1 cellular context compared by ENCODE assay signal in genomic region chr6:34237722-34238506, GRCh38.
TF ChIP-seq lines count a peak whose summit lies in the region.

No MANE protein-coding gene starts in this region.

TF ChIP-seq in K562, 482 proteins besides CTCF, POLR2A, EP300 and RAD21 (continued from another document and continues in another):
- TF ChIP-seq KAT2B (IDR thresholded peaks at IDR 0.05; ENCODE audit: low read depth, low read length) (no peak), HMGN3 (IDR thresholded peaks at IDR 0.05; ENCODE audit: borderline replicate concordance, extremely low read depth, insufficient read length, low read depth, low read length) (peak; percentile 83), SMARCA4 (IDR thresholded peaks at IDR 0.05) (no peak), STAT5B (CRISPR knock-in tag; IDR thresholded peaks at IDR 0.05) (no peak), ZNF707 (CRISPR knock-in tag; conservative IDR thresholded peaks at IDR 0.05) (no peak), RBM34 (IDR thresholded peaks at IDR 0.05; ENCODE audit: borderline replicate concordance, insufficient read depth, low read length) (no peak), SRF (CRISPR knock-in tag; IDR thresholded peaks at IDR 0.05) (no peak), NR2C1 (IDR thresholded peaks at IDR 0.05) (no peak), NR2C1 (tag; IDR thresholded peaks at IDR 0.05) (no peak), TSHZ1 (CRISPR knock-in tag; IDR thresholded peaks at IDR 0.05) (no peak), CHCHD3 (CRISPR knock-in tag; IDR thresholded peaks at IDR 0.05) (no peak), XRCC4 (IDR thresholded peaks at IDR 0.05; ENCODE audit: extremely low read depth, insufficient read depth, insufficient read length) (no peak), ZNF239 (CRISPR knock-in tag; IDR thresholded peaks at IDR 0.05) (no peak), PCBP2 (IDR thresholded peaks at IDR 0.05; ENCODE audit: low read depth, low read length, poor library complexity, severe bottlenecking) (no peak), ILK (tag; IDR thresholded peaks at IDR 0.05; ENCODE audit: borderline replicate concordance, low read depth) (no peak), KLF1 (tag; IDR thresholded peaks at IDR 0.05) (no peak), ZNF695 (CRISPR knock-in tag; IDR thresholded peaks at IDR 0.05) (no peak), FOXM1 (IDR thresholded peaks at IDR 0.05; ENCODE audit: low read depth) (no peak), FOXM1 (CRISPR knock-in tag; IDR thresholded peaks at IDR 0.05; ENCODE audit: low read depth) (peak; percentile 96), ARID1B (IDR thresholded peaks at IDR 0.05) (no peak), NRF1 (conservative IDR thresholded peaks at IDR 0.05 in 1 of 2, IDR thresholded peaks at IDR 0.05 in 1 of 2) (peak; percentile 74 to 75), GABPB2 (CRISPR knock-in tag; conservative IDR thresholded peaks at IDR 0.05) (no peak), BRCA1 (IDR thresholded peaks at IDR 0.05) (no peak), BRCA1 (CRISPR knock-in tag; IDR thresholded peaks at IDR 0.05) (no peak), ZNF57 (CRISPR knock-in tag; IDR thresholded peaks at IDR 0.05) (no peak), ZBTB34 (CRISPR knock-in tag; IDR thresholded peaks at IDR 0.05) (peak; percentile 61; the same call in 1 of the 2 replicates), ZNF785 (CRISPR knock-in tag; IDR thresholded peaks at IDR 0.05) (no peak), FOXJ2 (tag; IDR thresholded peaks at IDR 0.05) (no peak), CBX5 (IDR thresholded peaks at IDR 0.05; ENCODE audit: borderline replicate concordance, low read depth) (peak; percentile 75; the same call in 1 of the 2 replicates), TARDBP (IDR thresholded peaks at IDR 0.05) (peak; percentile 84), ZC3H11A (IDR thresholded peaks at IDR 0.05; ENCODE audit: low read depth, low read length) (peak; percentile 75; the same call in 1 of the 2 replicates), HNRNPH1 (optimal IDR thresholded peaks at IDR 0.05; ENCODE audit: low read depth, low read length) (no peak), POLR2B (IDR thresholded peaks at IDR 0.05; ENCODE audit: low read depth, partially characterized antibody) (peak; percentile 44), SUPT5H (IDR thresholded peaks at IDR 0.05) (peak; percentile 71), TRIM24 (IDR thresholded peaks at IDR 0.05) (peak in 1 of 2 experiments; percentile 64; a peak in 2 of 4 replicates), L3MBTL2 (IDR thresholded peaks at IDR 0.05) (peak; percentile 99), FOXK2 (conservative IDR thresholded peaks at IDR 0.05 in 1 of 2, IDR thresholded peaks at IDR 0.05 in 1 of 2; ENCODE audit: low read depth in 2 of 2) (no peak), ZNF217 (CRISPR knock-in tag; IDR thresholded peaks at IDR 0.05) (0 out of 2 replicates have a peak, but pooled peaks have one; percentile 69), BCL6 (CRISPR knock-in tag; IDR thresholded peaks at IDR 0.05) (no peak), CEBPB (tag; IDR thresholded peaks at IDR 0.05) (no peak), ZFPM2 (CRISPR knock-in tag; IDR thresholded peaks at IDR 0.05) (no peak), FOS (IDR thresholded peaks at IDR 0.05; ENCODE audit: extremely low read depth, insufficient read length) (no peak), BRD9 (IDR thresholded peaks at IDR 0.05; ENCODE audit: low read depth, partially characterized antibody) (peak; percentile 62), ZNF175 (CRISPR knock-in tag; IDR thresholded peaks at IDR 0.05; ENCODE audit: low read depth) (no peak), NR1H2 (CRISPR knock-in tag; IDR thresholded peaks at IDR 0.05) (peak; percentile 95; the same call in 1 of the 2 replicates), ZNF644 (tag; IDR thresholded peaks at IDR 0.05; ENCODE audit: low read depth) (no peak), NEUROD1 (IDR thresholded peaks at IDR 0.05; ENCODE audit: borderline replicate concordance, low read depth, low read length, partially characterized antibody) (peak; percentile 84), ZNF512 (tag; IDR thresholded peaks at IDR 0.05) (no peak), PCBP1 (IDR thresholded peaks at IDR 0.05; ENCODE audit: low read depth, low read length, poor library complexity, severe bottlenecking) (peak; percentile 96), TCF7L2 (IDR thresholded peaks at IDR 0.05; ENCODE audit: low read depth, low read length) (no peak), SNAPC5 (CRISPR knock-in tag; IDR thresholded peaks at IDR 0.05) (no peak), HNRNPUL1 (IDR thresholded peaks at IDR 0.05; ENCODE audit: low read length) (no peak), E2F4 (CRISPR knock-in tag; IDR thresholded peaks at IDR 0.05; ENCODE audit: low read depth) (peak; percentile 91), ZNF23 (CRISPR knock-in tag; IDR thresholded peaks at IDR 0.05) (no peak), CBFA2T3 (IDR thresholded peaks at IDR 0.05) (no peak; the same call in 1 of the 2 replicates), ELK1 (CRISPR knock-in tag; IDR thresholded peaks at IDR 0.05) (peak; percentile 90; the same call in 1 of the 2 replicates)
- TF ChIP-seq, protein P1, sequence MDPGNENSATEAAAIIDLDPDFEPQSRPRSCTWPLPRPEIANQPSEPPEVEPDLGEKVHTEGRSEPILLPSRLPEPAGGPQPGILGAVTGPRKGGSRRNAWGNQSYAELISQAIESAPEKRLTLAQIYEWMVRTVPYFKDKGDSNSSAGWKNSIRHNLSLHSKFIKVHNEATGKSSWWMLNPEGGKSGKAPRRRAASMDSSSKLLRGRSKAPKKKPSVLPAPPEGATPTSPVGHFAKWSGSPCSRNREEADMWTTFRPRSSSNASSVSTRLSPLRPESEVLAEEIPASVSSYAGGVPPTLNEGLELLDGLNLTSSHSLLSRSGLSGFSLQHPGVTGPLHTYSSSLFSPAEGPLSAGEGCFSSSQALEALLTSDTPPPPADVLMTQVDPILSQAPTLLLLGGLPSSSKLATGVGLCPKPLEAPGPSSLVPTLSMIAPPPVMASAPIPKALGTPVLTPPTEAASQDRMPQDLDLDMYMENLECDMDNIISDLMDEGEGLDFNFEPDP (CRISPR knock-in tag; IDR thresholded peaks at IDR 0.05) = no peak
- TF ChIP-seq, protein P2, sequence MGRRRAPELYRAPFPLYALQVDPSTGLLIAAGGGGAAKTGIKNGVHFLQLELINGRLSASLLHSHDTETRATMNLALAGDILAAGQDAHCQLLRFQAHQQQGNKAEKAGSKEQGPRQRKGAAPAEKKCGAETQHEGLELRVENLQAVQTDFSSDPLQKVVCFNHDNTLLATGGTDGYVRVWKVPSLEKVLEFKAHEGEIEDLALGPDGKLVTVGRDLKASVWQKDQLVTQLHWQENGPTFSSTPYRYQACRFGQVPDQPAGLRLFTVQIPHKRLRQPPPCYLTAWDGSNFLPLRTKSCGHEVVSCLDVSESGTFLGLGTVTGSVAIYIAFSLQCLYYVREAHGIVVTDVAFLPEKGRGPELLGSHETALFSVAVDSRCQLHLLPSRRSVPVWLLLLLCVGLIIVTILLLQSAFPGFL (CRISPR knock-in tag; IDR thresholded peaks at IDR 0.05) = peak; percentile 88; the same call in 1 of the 2 replicates
- TF ChIP-seq, protein P3, sequence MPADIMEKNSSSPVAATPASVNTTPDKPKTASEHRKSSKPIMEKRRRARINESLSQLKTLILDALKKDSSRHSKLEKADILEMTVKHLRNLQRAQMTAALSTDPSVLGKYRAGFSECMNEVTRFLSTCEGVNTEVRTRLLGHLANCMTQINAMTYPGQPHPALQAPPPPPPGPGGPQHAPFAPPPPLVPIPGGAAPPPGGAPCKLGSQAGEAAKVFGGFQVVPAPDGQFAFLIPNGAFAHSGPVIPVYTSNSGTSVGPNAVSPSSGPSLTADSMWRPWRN (IDR thresholded peaks at IDR 0.05; ENCODE audit: low read depth) = no peak
- TF ChIP-seq, protein P4, sequence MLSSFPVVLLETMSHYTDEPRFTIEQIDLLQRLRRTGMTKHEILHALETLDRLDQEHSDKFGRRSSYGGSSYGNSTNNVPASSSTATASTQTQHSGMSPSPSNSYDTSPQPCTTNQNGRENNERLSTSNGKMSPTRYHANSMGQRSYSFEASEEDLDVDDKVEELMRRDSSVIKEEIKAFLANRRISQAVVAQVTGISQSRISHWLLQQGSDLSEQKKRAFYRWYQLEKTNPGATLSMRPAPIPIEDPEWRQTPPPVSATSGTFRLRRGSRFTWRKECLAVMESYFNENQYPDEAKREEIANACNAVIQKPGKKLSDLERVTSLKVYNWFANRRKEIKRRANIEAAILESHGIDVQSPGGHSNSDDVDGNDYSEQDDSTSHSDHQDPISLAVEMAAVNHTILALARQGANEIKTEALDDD (IDR thresholded peaks at IDR 0.05) = no peak
- TF ChIP-seq, protein P5, sequence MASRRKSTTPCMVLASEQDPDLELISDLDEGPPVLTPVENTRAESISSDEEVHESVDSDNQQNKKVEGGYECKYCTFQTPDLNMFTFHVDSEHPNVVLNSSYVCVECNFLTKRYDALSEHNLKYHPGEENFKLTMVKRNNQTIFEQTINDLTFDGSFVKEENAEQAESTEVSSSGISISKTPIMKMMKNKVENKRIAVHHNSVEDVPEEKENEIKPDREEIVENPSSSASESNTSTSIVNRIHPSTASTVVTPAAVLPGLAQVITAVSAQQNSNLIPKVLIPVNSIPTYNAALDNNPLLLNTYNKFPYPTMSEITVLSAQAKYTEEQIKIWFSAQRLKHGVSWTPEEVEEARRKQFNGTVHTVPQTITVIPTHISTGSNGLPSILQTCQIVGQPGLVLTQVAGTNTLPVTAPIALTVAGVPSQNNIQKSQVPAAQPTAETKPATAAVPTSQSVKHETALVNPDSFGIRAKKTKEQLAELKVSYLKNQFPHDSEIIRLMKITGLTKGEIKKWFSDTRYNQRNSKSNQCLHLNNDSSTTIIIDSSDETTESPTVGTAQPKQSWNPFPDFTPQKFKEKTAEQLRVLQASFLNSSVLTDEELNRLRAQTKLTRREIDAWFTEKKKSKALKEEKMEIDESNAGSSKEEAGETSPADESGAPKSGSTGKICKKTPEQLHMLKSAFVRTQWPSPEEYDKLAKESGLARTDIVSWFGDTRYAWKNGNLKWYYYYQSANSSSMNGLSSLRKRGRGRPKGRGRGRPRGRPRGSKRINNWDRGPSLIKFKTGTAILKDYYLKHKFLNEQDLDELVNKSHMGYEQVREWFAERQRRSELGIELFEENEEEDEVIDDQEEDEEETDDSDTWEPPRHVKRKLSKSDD (conservative IDR thresholded peaks at IDR 0.05; ENCODE audit: low read length) = peak; percentile 63; the same call in 1 of the 2 replicates
